1 cellular context compared by ENCODE assay signal in the genomic region with DNA sequence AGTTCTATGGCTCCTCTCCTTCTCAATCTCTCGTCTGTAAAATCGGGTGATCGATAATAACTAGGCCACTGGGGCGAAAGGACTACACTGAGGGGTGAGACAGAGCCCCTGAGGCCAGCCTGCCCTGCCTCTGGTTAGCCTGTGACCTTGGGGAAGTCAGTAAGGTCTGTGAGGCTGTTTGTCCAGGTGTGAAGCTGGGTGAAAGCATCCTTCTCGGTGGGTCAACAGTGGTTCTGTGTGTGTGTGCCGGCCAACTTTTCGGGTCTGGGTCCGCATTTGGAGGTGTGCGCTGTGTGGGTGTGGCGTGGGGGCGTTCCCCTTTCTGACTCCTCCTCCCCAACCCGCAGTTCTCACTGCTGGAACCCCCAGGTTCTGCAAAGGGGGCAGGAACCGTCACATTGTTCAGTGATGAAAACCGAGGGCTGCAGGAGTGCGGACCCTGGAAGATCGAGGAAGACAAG.
TF ChIP-seq lines count a peak whose summit lies in the region.

No MANE protein-coding gene starts in this region.

TF ChIP-seq in A549, 52 proteins besides CTCF, POLR2A, EP300 and RAD21 (continued from another document):
- TF ChIP-seq, protein P1, sequence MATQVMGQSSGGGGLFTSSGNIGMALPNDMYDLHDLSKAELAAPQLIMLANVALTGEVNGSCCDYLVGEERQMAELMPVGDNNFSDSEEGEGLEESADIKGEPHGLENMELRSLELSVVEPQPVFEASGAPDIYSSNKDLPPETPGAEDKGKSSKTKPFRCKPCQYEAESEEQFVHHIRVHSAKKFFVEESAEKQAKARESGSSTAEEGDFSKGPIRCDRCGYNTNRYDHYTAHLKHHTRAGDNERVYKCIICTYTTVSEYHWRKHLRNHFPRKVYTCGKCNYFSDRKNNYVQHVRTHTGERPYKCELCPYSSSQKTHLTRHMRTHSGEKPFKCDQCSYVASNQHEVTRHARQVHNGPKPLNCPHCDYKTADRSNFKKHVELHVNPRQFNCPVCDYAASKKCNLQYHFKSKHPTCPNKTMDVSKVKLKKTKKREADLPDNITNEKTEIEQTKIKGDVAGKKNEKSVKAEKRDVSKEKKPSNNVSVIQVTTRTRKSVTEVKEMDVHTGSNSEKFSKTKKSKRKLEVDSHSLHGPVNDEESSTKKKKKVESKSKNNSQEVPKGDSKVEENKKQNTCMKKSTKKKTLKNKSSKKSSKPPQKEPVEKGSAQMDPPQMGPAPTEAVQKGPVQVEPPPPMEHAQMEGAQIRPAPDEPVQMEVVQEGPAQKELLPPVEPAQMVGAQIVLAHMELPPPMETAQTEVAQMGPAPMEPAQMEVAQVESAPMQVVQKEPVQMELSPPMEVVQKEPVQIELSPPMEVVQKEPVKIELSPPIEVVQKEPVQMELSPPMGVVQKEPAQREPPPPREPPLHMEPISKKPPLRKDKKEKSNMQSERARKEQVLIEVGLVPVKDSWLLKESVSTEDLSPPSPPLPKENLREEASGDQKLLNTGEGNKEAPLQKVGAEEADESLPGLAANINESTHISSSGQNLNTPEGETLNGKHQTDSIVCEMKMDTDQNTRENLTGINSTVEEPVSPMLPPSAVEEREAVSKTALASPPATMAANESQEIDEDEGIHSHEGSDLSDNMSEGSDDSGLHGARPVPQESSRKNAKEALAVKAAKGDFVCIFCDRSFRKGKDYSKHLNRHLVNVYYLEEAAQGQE (IDR thresholded peaks at IDR 0.05): no peak
- TF ChIP-seq, protein P2, sequence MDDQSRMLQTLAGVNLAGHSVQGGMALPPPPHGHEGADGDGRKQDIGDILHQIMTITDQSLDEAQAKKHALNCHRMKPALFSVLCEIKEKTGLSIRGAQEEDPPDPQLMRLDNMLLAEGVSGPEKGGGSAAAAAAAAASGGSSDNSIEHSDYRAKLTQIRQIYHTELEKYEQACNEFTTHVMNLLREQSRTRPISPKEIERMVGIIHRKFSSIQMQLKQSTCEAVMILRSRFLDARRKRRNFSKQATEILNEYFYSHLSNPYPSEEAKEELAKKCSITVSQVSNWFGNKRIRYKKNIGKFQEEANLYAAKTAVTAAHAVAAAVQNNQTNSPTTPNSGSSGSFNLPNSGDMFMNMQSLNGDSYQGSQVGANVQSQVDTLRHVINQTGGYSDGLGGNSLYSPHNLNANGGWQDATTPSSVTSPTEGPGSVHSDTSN (IDR thresholded peaks at IDR 0.05): no peak
- no peak for TF ChIP-seq FOSL2 (IDR thresholded peaks at IDR 0.05)
- TF ChIP-seq FOSL2 (CRISPR knock-in tag; IDR thresholded peaks at IDR 0.05): no peak
- TF ChIP-seq PHF8 (IDR thresholded peaks at IDR 0.05; ENCODE audit: borderline replicate concordance, low read depth): no peak
- no peak for TF ChIP-seq ZSCAN20 (CRISPR knock-in tag; IDR thresholded peaks at IDR 0.05)
- no peak for TF ChIP-seq MYC (IDR thresholded peaks at IDR 0.05; ENCODE audit: borderline replicate concordance, low read length)
- TF ChIP-seq EHMT2 (IDR thresholded peaks at IDR 0.05; ENCODE audit: low read depth): no peak
- TF ChIP-seq RCOR1 (IDR thresholded peaks at IDR 0.05; ENCODE audit: low read depth, low read length): no peak
- no peak for TF ChIP-seq SREBF2 (IDR thresholded peaks at IDR 0.05)
- TF ChIP-seq RFX5 (IDR thresholded peaks at IDR 0.05): no peak
- TF ChIP-seq NFE2L2 (conservative IDR thresholded peaks at IDR 0.05; ENCODE audit: low read length): no peak
- TF ChIP-seq CHD4 (IDR thresholded peaks at IDR 0.05; ENCODE audit: borderline replicate concordance): no peak
